10 cellular contexts compared by ENCODE assay signal in genomic region chr3:57080171-57080570, GRCh38. TPM values are rescaled to one million over a fixed set of nuclear protein-coding genes. Genes with fewer than 3 reads are reported as not detected.
DNase-seq lines count a peak whose midpoint lies in the region; ATAC-seq and TF ChIP-seq lines count a peak whose summit lies in the region.
"Had no signal": no experiment of that assay in that cellular context is flagged by ENCODE, and none has a peak within 500 bp of the region (broad histone marks: within the 10 kb centered on the region; RNA-seq: fewer than 3 reads in every experiment).

No MANE protein-coding gene starts in this region.

- ATAC-seq in central memory CD8-positive, alpha-beta T cell (replicated peaks; ENCODE audit: extremely low read depth, poor library complexity, severe bottlenecking), result no peak

- peak overlapping the region; percentile 53 for H3K4me3 Mint-ChIP-seq in activated CD4-positive, alpha-beta memory T cell treated with anti-CD3 and anti-CD28 coated beads for 36 hours
- H3K4me3 Mint-ChIP-seq in activated CD4-positive, alpha-beta memory T cell treated with anti-CD3 and anti-CD28 coated beads, Interleukin-2, amount 10 ng/mL, durations not matched to agents 7 days and 5 days, result no peak overlapping the region
- peak overlapping the region; percentile 29 for H3K4me3 Mint-ChIP-seq in central memory CD8-positive, alpha-beta T cell
- peak overlapping the region; percentile 65 for H3K4me3 Mint-ChIP-seq in osteocyte (ENCODE audit: unreplicated experiment)

- no peaks in the 10 kb centered on the region for H3K36me3 Mint-ChIP-seq in activated CD4-positive, alpha-beta memory T cell treated with anti-CD3 and anti-CD28 coated beads for 36 hours
- no peaks in the 10 kb centered on the region for H3K36me3 Mint-ChIP-seq in activated CD4-positive, alpha-beta memory T cell treated with anti-CD3 and anti-CD28 coated beads, Interleukin-2, amount 10 ng/mL, durations not matched to agents 7 days and 5 days (ENCODE audit: low read depth)
- H3K36me3 Mint-ChIP-seq in central memory CD8-positive, alpha-beta T cell (ENCODE audit: insufficient read depth), result no peaks in the 10 kb centered on the region
- H3K36me3 Mint-ChIP-seq in osteocyte (ENCODE audit: unreplicated experiment), result no peaks in the 10 kb centered on the region

- DNase-seq in activated CD4-positive, alpha-beta memory T cell treated with anti-CD3 and anti-CD28 coated beads for 36 hours, result no peak
- no peak for DNase-seq in activated CD4-positive, alpha-beta memory T cell treated with anti-CD3 and anti-CD28 coated beads, Interleukin-2, amount 10 ng/mL, durations not matched to agents 7 days and 5 days
- DNase-seq in NCI-H2171 treated with DMSO at 0.1 percent for 48 hours (lab: John Stamatoyannopoulos, UW), result peak; percentile 77
- no peak for DNase-seq in central memory CD8-positive, alpha-beta T cell (ENCODE audit: low spot score in 2 of 2)
- DNase-seq in osteocyte (ENCODE audit: extremely low spot score, unreplicated experiment), result no peak
- no peak for DNase-seq in RPMI8226
- DNase-seq in effector CD8-positive, alpha-beta T cell (lab: John Stamatoyannopoulos, UW), result no peak
- no peak for DNase-seq in cardiac septum (ENCODE audit: low spot score)
- DNase-seq: NK-92 treated with Interleukin-12 subunit alpha and Interleukin-12 subunit beta, amount 100 ng/mL, for 24 hours had no signal

- POLR2A ChIA-PET in activated CD4-positive, alpha-beta memory T cell treated with anti-CD3 and anti-CD28 coated beads for 36 hours (lab: Charles Lee), result no interaction called here
- POLR2A ChIA-PET in activated CD4-positive, alpha-beta memory T cell treated with anti-CD3 and anti-CD28 coated beads, Interleukin-2, amount 10 ng/mL, durations not matched to agents 7 days and 5 days (lab: Charles Lee), result no interaction called here

- CTCF ChIA-PET in activated CD4-positive, alpha-beta memory T cell treated with anti-CD3 and anti-CD28 coated beads for 36 hours (lab: Charles Lee), result no interaction called here
- CTCF ChIA-PET in activated CD4-positive, alpha-beta memory T cell treated with anti-CD3 and anti-CD28 coated beads, Interleukin-2, amount 10 ng/mL, durations not matched to agents 7 days and 5 days (lab: Charles Lee), result no interaction called here

- H3K27ac Mint-ChIP-seq in activated CD4-positive, alpha-beta memory T cell treated with anti-CD3 and anti-CD28 coated beads for 36 hours, result no peak overlapping the region
- no peak overlapping the region for H3K27ac Mint-ChIP-seq in activated CD4-positive, alpha-beta memory T cell treated with anti-CD3 and anti-CD28 coated beads, Interleukin-2, amount 10 ng/mL, durations not matched to agents 7 days and 5 days
- no peak overlapping the region for H3K27ac Mint-ChIP-seq in central memory CD8-positive, alpha-beta T cell (ENCODE audit: low read depth)
- no peak overlapping the region for H3K27ac Mint-ChIP-seq in osteocyte (ENCODE audit: unreplicated experiment)

- peaks cover 32% of the 10 kb centered on the region for H3K27me3 Mint-ChIP-seq in activated CD4-positive, alpha-beta memory T cell treated with anti-CD3 and anti-CD28 coated beads for 36 hours
- peaks cover 46% of the 10 kb centered on the region for H3K27me3 Mint-ChIP-seq in activated CD4-positive, alpha-beta memory T cell treated with anti-CD3 and anti-CD28 coated beads, Interleukin-2, amount 10 ng/mL, durations not matched to agents 7 days and 5 days
- H3K27me3 Mint-ChIP-seq in central memory CD8-positive, alpha-beta T cell, result peaks cover 51% of the 10 kb centered on the region
- H3K27me3 Mint-ChIP-seq in osteocyte (ENCODE audit: unreplicated experiment), result peaks cover 20% of the 10 kb centered on the region

- no peak for TF ChIP-seq CTCF in osteocyte (IDR thresholded peaks at IDR 0.05)

- H3K9me3 Mint-ChIP-seq in activated CD4-positive, alpha-beta memory T cell treated with anti-CD3 and anti-CD28 coated beads for 36 hours, result no peaks in the 10 kb centered on the region
- H3K9me3 Mint-ChIP-seq in activated CD4-positive, alpha-beta memory T cell treated with anti-CD3 and anti-CD28 coated beads, Interleukin-2, amount 10 ng/mL, durations not matched to agents 7 days and 5 days, result no peaks in the 10 kb centered on the region
- H3K9me3 Mint-ChIP-seq in central memory CD8-positive, alpha-beta T cell, result no peaks in the 10 kb centered on the region
- H3K9me3 Mint-ChIP-seq in osteocyte (ENCODE audit: unreplicated experiment), result no peaks in the 10 kb centered on the region

- H3K4me1 Mint-ChIP-seq in activated CD4-positive, alpha-beta memory T cell treated with anti-CD3 and anti-CD28 coated beads for 36 hours (ENCODE audit: low read depth), result no peaks in the 10 kb centered on the region
- H3K4me1 Mint-ChIP-seq in activated CD4-positive, alpha-beta memory T cell treated with anti-CD3 and anti-CD28 coated beads, Interleukin-2, amount 10 ng/mL, durations not matched to agents 7 days and 5 days, result peaks cover 6% of the 10 kb centered on the region
- H3K4me1 Mint-ChIP-seq in central memory CD8-positive, alpha-beta T cell, result no peaks in the 10 kb centered on the region
- peaks cover 4% of the 10 kb centered on the region for H3K4me1 Mint-ChIP-seq in osteocyte (ENCODE audit: unreplicated experiment)

- intact Hi-C loops in activated CD4-positive, alpha-beta memory T cell treated with anti-CD3 and anti-CD28 coated beads for 36 hours (cut with micrococcal nuclease), result no loop called here
- intact Hi-C loops in cardiac septum (cut with DNase I), result no loop called here

RNA-seq across cellular contexts. Expression of gene SPATA12, which starts 19.7 kb away (rescaled TPM):
- not detected for total RNA-seq in activated CD4-positive, alpha-beta memory T cell treated with anti-CD3 and anti-CD28 coated beads for 36 hours
- not detected for total RNA-seq in activated CD4-positive, alpha-beta memory T cell treated with anti-CD3 and anti-CD28 coated beads, Interleukin-2, amount 10 ng/mL, durations not matched to agents 7 days and 5 days
- total RNA-seq in osteocyte (not detected in 2 replicates), cardiac septum (not detected)
- total RNA-seq: liver had no signal
